ENCODE assay signal across 9 cellular contexts in the genomic region with DNA sequence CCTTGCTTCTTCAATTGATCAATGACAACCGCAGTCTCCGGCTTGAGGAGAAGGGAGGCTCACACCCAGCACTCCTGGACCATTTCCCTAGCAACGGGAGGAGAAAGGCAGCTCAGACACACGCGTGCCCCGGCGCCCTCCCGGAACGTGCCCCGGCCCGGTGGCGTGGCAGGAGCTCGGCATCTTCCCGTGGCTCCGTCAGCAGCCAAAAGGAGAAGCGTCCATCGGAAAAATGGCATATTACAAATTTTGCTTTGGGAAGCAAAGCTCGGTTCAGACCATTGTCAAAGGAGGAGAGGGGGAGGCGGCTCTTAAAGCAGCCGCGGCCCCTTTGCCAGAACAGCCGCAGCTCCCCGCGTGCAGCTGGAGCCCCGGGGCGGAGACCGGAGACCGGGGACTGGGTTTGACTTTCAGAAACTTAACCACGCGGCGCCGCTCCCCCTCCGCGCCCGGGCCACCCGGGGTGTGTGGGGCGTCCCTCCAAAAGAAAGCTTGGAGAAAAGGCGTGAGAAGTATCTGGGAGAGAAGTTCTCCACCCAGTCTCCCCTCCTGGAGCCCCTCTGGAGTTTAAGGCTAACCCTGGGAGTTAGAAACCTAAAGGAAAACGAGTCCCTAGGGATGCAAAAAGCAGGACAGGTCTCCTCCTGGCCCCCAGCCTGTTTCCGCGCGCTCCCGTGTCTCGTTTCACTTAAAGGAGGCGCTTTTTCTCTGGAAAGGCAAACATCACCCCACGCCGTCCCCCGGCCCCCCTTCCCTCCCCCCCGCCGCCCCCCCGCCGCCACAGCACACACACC. TPM values are rescaled to one million over a fixed set of nuclear protein-coding genes. Genes with fewer than 3 reads are reported as not detected.
DNase-seq lines count a peak whose midpoint lies in the region; ATAC-seq, FAIRE-seq and TF ChIP-seq lines count a peak whose summit lies in the region.
"Had no signal": no experiment of that assay in that cellular context is flagged by ENCODE, and none has a peak within 500 bp of the region (broad histone marks: within the 10 kb centered on the region; RNA-seq: fewer than 3 reads in every experiment).

No MANE protein-coding gene starts in this region.

- no peak for FAIRE-seq in D721Med (lab: Jason Lieb, UNC)

- intact Hi-C loops in left ventricle myocardium superior (cut with micrococcal nuclease) (no loop called here), posterior cingulate gyrus (cut with DNase I) (loop anchor here (10.0 kb wide), 1 partner anchor 114 kb away; no protein-coding TSS in a partner anchor)

- peaks cover 42% of the 10 kb centered on the region for H3K27me3 Mint-ChIP-seq in activated naive CD8-positive, alpha-beta T cell treated with anti-CD3 and anti-CD28 coated beads, Interleukin-2, amount 10 ng/mL, durations not matched to agents 7 days and 5 days

- DNase-seq in D721Med (ENCODE audit: insufficient read length, low spot score) = peak; percentile 18
- peak; percentile 10 for DNase-seq in NCI-H1417 treated with DMSO at 0.1 percent for 48 hours (lab: John Stamatoyannopoulos, UW)
- peak; percentile 47 for DNase-seq in activated naive CD8-positive, alpha-beta T cell treated with anti-CD3 and anti-CD28 coated beads, Interleukin-2, amount 10 ng/mL, durations not matched to agents 7 days and 5 days
- peak; percentile 53 for DNase-seq in left ventricle myocardium superior
- DNase-seq in posterior cingulate gyrus = peak; percentile 44 to 94 (median 62)
- DNase-seq in MV-4-11 (lab: John Stamatoyannopoulos, UW) = no peak

- H3K36me3 Mint-ChIP-seq in activated naive CD8-positive, alpha-beta T cell treated with anti-CD3 and anti-CD28 coated beads, Interleukin-2, amount 10 ng/mL, durations not matched to agents 7 days and 5 days = no peaks in the 10 kb centered on the region

- ATAC-seq in activated naive CD8-positive, alpha-beta T cell treated with anti-CD3 and anti-CD28 coated beads, Interleukin-2, amount 10 ng/mL, durations not matched to agents 7 days and 5 days (ENCODE audit: low read depth) = peak; percentile 47
- ATAC-seq in left ventricle myocardium superior (peak; percentile 59), GM18868 (IDR thresholded peaks at IDR 0.05; ENCODE audit: unreplicated experiment) (no peak), HG02840 (IDR thresholded peaks at IDR 0.05; ENCODE audit: low FRiP score, unreplicated experiment) (no peak)

- no peak for TF ChIP-seq CTCF in D721Med (IDR thresholded peaks at IDR 0.05; ENCODE audit: insufficient read depth, missing control alignments)

- POLR2A ChIA-PET in activated naive CD8-positive, alpha-beta T cell treated with anti-CD3 and anti-CD28 coated beads, Interleukin-2, amount 10 ng/mL, durations not matched to agents 7 days and 5 days (lab: Charles Lee) = no interaction called here

- peak overlapping the region; percentile 80 for H3K4me3 Mint-ChIP-seq in activated naive CD8-positive, alpha-beta T cell treated with anti-CD3 and anti-CD28 coated beads, Interleukin-2, amount 10 ng/mL, durations not matched to agents 7 days and 5 days

- H3K4me1 Mint-ChIP-seq in activated naive CD8-positive, alpha-beta T cell treated with anti-CD3 and anti-CD28 coated beads, Interleukin-2, amount 10 ng/mL, durations not matched to agents 7 days and 5 days = peaks cover 13% of the 10 kb centered on the region

- no peak overlapping the region for H3K27ac Mint-ChIP-seq in activated naive CD8-positive, alpha-beta T cell treated with anti-CD3 and anti-CD28 coated beads, Interleukin-2, amount 10 ng/mL, durations not matched to agents 7 days and 5 days

- H3K9me3 Mint-ChIP-seq in activated naive CD8-positive, alpha-beta T cell treated with anti-CD3 and anti-CD28 coated beads, Interleukin-2, amount 10 ng/mL, durations not matched to agents 7 days and 5 days = no peaks in the 10 kb centered on the region

RNA-seq across cellular contexts. Expression of a gene that starts 0.5 kb away (rescaled TPM):
- not detected for total RNA-seq in activated naive CD8-positive, alpha-beta T cell treated with anti-CD3 and anti-CD28 coated beads, Interleukin-2, amount 10 ng/mL, durations not matched to agents 7 days and 5 days
- total RNA-seq in left ventricle myocardium superior = 0.37 TPM
- total RNA-seq: lung microvascular endothelial cell had no signal

Comparison
In these comparisons a context has a peak if more than half of its experiments do, and no peak if none do; other contexts are left out.
1. ATAC-seq: peak in activated naive CD8-positive, alpha-beta T cell treated with anti-CD3 and anti-CD28 coated beads, Interleukin-2, amount 10 ng/mL, durations not matched to agents 7 days and 5 days (single experiment) and left ventricle myocardium superior (single experiment); none in GM18868 (single experiment) and HG02840 (single experiment).